ENCODE assay signal across 8 cellular contexts in the genomic region with DNA sequence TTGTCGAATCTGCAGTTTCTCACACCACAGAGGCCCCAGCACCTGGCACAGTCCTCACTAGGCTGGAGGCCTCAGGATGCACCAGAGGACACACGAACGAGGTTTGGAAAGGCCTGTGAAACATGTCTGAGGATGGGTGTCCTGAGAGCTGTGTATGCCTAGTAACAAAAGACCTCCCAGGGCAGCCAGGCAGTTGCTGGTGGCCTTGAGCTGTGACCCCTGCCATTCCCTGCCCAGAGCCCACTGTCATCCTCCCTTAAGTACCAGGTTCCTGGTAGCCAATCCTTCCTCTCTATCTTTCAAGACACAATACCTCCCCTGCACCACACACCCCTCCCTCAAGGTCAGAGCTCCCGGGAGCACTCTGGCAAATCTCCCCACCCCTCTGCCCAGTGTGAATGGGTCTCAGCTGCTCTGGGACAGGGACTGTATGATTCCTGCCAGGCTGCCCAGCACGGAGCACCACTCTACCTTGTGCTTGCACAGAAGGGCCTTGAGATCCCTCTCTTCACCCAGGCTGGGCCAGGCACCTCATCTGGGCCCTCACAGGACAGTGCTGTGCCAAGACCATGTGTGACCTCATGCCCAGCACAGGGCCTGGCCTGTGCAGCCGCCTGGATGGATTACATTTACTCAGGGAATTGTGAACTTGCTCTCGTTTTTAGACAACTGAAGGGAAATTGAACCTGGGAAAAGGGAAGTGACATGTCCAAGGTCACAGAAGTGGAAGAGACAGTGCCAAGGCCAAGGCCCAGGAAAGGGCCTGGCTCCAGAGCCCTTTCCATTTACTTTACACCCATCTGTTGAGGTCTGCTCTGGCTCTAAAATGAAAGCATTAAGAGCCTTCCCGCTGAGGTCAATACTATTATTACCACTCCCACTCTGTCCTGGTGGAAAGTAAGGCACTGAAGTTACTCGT. TPM values are rescaled to one million over a fixed set of nuclear protein-coding genes. Genes with fewer than 3 reads are reported as not detected.
DNase-seq lines count a peak whose midpoint lies in the region; ATAC-seq and TF ChIP-seq lines count a peak whose summit lies in the region.

No MANE protein-coding gene starts in this region.

- peak overlapping the region; percentile 92 for H3K27ac Mint-ChIP-seq in GM23338

- TF ChIP-seq CTCF in GM23338 (conservative IDR thresholded peaks at IDR 0.05; ENCODE audit: low read depth in 2 of 2) (no peak), fibroblast of the aortic adventitia (IDR thresholded peaks at IDR 0.05; ENCODE audit: insufficient read depth, low read length) (no peak), thyroid gland (IDR thresholded peaks at IDR 0.05) (no peak)

- 47 to 50% methylated on average over 9 of the region's 9 CpGs for WGBS in thyroid gland, 2 donors

- H3F3A ChIP-seq in GM23338 (replicated peaks; ENCODE audit: low read depth) = no peaks in the 10 kb centered on the region; the same call in 1 of the 2 replicates

- intact Hi-C loops in thyroid gland (cut with DNase I) = no loop called here

- DNase-seq in GM23338 (ENCODE audit: low spot score) (no peak), SJSA1 (ENCODE audit: low read depth in 1 of 2, low spot score in 2 of 2) (no peak), fibroblast of the aortic adventitia (ENCODE audit: low read depth) (no peak), NCI-H226 (no peak), H4 (ENCODE audit: low spot score) (no peak), thyroid gland (no peak), NCI-H2171 treated with DMSO at 0.1 percent for 48 hours (lab: John Stamatoyannopoulos, UW) (no peak)

- H3K36me3 ChIP-seq in GM23338 (ENCODE audit: insufficient read depth) = no peaks in the 10 kb centered on the region; the same call in 1 of the 2 replicates
- peaks cover 30% of the 10 kb centered on the region for H3K36me3 ChIP-seq in SJSA1
- H3K36me3 ChIP-seq in skeletal muscle satellite cell (ENCODE audit: insufficient read depth, low read length) = peaks cover 10% of the 10 kb centered on the region
- H3K36me3 ChIP-seq in thyroid gland = no peaks in the 10 kb centered on the region

- H3K9ac ChIP-seq in skeletal muscle satellite cell (ENCODE audit: low read depth, low read length) = peak overlapping the region; percentile 99

- no peak for TF ChIP-seq POLR2A in thyroid gland (IDR thresholded peaks at IDR 0.05)

- H3K4me3 ChIP-seq in GM23338 (peak overlapping the region; percentile 93), SJSA1 (peak overlapping the region; percentile 90; the same call in 1 of the 2 replicates), fibroblast of the aortic adventitia (ENCODE audit: low read depth, low read length) (peak overlapping the region; percentile 76), skeletal muscle satellite cell (ENCODE audit: low read length) (peak overlapping the region; percentile 98), thyroid gland (replicated peaks in 1 of 3) (no peak overlapping the region)

- peaks cover 46% of the 10 kb centered on the region for H3K4me1 Mint-ChIP-seq in GM23338

- no peak for ATAC-seq in GM23338

- H3K4me1 ChIP-seq in GM23338 (ENCODE audit: insufficient read depth) (peaks cover 21% of the 10 kb centered on the region), SJSA1 (replicated peaks) (peaks cover 12% of the 10 kb centered on the region), skeletal muscle satellite cell (ENCODE audit: control insufficient read depth, insufficient read depth, low read length) (peaks cover 25% of the 10 kb centered on the region), thyroid gland (peaks cover 19 to 39% of the 10 kb centered on the region in 2 donors)

- no peaks in the 10 kb centered on the region for H3K9me2 ChIP-seq in GM23338 (ENCODE audit: insufficient read depth)

- H3K79me2 ChIP-seq in GM23338 (replicated peaks; ENCODE audit: insufficient read depth) = peaks cover 63% of the 10 kb centered on the region

- H4K20me1 ChIP-seq in GM23338 (replicated peaks; ENCODE audit: insufficient read depth) = peaks cover 18% of the 10 kb centered on the region

- H3K27ac ChIP-seq in GM23338 (ENCODE audit: low read depth) (peak overlapping the region; percentile 88; the same call in 1 of the 2 replicates), SJSA1 (no peak overlapping the region), thyroid gland (peak overlapping the region in 1 of 3 donors; percentile 90)

- H3K36me3 Mint-ChIP-seq in GM23338 (ENCODE audit: low read depth) = peaks cover 15% of the 10 kb centered on the region

- no peaks in the 10 kb centered on the region for H3K9me3 ChIP-seq in SJSA1 (replicated peaks)
- no peaks in the 10 kb centered on the region for H3K9me3 ChIP-seq in skeletal muscle satellite cell (replicated peaks; ENCODE audit: low read length)
- H3K9me3 ChIP-seq in thyroid gland = no peaks in the 10 kb centered on the region

- H3K27me3 Mint-ChIP-seq in GM23338 (ENCODE audit: insufficient read depth, low read depth, poor library complexity) = peaks cover 14% of the 10 kb centered on the region

- H3K4me2 ChIP-seq in GM23338 (peak overlapping the region; percentile 97), skeletal muscle satellite cell (ENCODE audit: low read length) (peak overlapping the region; percentile 98)

- no peaks in the 10 kb centered on the region; the same call in 2 of the 3 replicates for H3K9me3 Mint-ChIP-seq in GM23338

- H3K4me3 Mint-ChIP-seq in GM23338 = peak overlapping the region; percentile 88

- no peak overlapping the region for H2AFZ ChIP-seq in GM23338

- H3K27me3 ChIP-seq in GM23338 (ENCODE audit: insufficient read depth) (no peaks in the 10 kb centered on the region), SJSA1 (replicated peaks) (no peaks in the 10 kb centered on the region), skeletal muscle satellite cell (ENCODE audit: control insufficient read depth, insufficient read depth, low read length) (no peaks in the 10 kb centered on the region), thyroid gland (no peaks in the 10 kb centered on the region)

TF ChIP-seq in GM23338, 12 proteins besides CTCF, POLR2A, EP300 and RAD21 (continues in another document):
- no peak for TF ChIP-seq STAT1 (IDR thresholded peaks at IDR 0.05; ENCODE audit: unreplicated experiment)
- TF ChIP-seq EZH2phosphoT487 (IDR thresholded peaks at IDR 0.05; ENCODE audit: unreplicated experiment) = no peak
- TF ChIP-seq NANOG (IDR thresholded peaks at IDR 0.05; ENCODE audit: borderline replicate concordance) = no peak

RNA-seq across cellular contexts. Expression of a gene that starts 2.2 kb away (rescaled TPM):
- total RNA-seq in GM23338 (2014; rRNA removed; shearing (Covaris generic)) = 35.3 and 44.6 TPM in 2 replicates
- 12.5 and 15.9 TPM in 2 replicates for polyA plus RNA-seq in GM23338 (2016; fragmentation: Nextera tagmentation; extraction: Ambion mirVana)
- 20.0 and 26.2 TPM in 2 replicates for total RNA-seq in SJSA1 (2014; rRNA removed; shearing (Covaris generic))
- total RNA-seq in fibroblast of the aortic adventitia (ENCODE audit: low replicate concordance) (8.5 and 15.9 TPM in 2 replicates), thyroid gland (10 to 100 TPM in 3 of 4 donors, 1 to 10 TPM in 1; 7.8 to 21.3 (median 14.2) TPM)
- 27.5 and 30.2 TPM in 2 replicates for total RNA-seq in skeletal muscle satellite cell (2012; rRNA removed)
- 8.6 and 12.4 TPM in 2 replicates for total RNA-seq in H4 (2014; rRNA removed; shearing (Covaris generic))

RNA-seq across cellular contexts. Expression of a gene that starts 22.2 kb away (rescaled TPM):
- total RNA-seq in GM23338 (2014; rRNA removed; shearing (Covaris generic)) = 58.5 and 60.5 TPM in 2 replicates
- polyA plus RNA-seq in GM23338 (2016; fragmentation: Nextera tagmentation; extraction: Ambion mirVana) = 23.6 and 25.1 TPM in 2 replicates
- total RNA-seq in SJSA1 (2014; rRNA removed; shearing (Covaris generic)) = 23.4 and 36.1 TPM in 2 replicates
- total RNA-seq in fibroblast of the aortic adventitia (ENCODE audit: low replicate concordance) (12.9 and 19.5 TPM in 2 replicates), thyroid gland (10 to 100 TPM; 35.1 to 53.0 (median 45.5) TPM)
- total RNA-seq in skeletal muscle satellite cell (2012; rRNA removed) = 11.9 and 15.1 TPM in 2 replicates
- 9.4 and 13.8 TPM in 2 replicates for total RNA-seq in H4 (2014; rRNA removed; shearing (Covaris generic))

RNA-seq across cellular contexts. Expression of a gene that starts 56.9 kb away (rescaled TPM):
- total RNA-seq in GM23338 (2014; rRNA removed; shearing (Covaris generic)) = not detected in 2 replicates
- polyA plus RNA-seq in GM23338 (2016; fragmentation: Nextera tagmentation; extraction: Ambion mirVana) = not detected in 2 replicates
- total RNA-seq in SJSA1 (2014; rRNA removed; shearing (Covaris generic)) = not detected in 2 replicates
- total RNA-seq in fibroblast of the aortic adventitia (ENCODE audit: low replicate concordance) = not detected in 2 replicates
- not detected in 2 replicates for total RNA-seq in skeletal muscle satellite cell (2012; rRNA removed)
- 0.35 and 0.43 TPM in 2 replicates for total RNA-seq in H4 (2014; rRNA removed; shearing (Covaris generic))
- not detected for total RNA-seq in thyroid gland

Comparison
In these comparisons a context has a peak if more than half of its experiments do, and no peak if none do; other contexts are left out.
1. H3K4me3 ChIP-seq: peak in GM23338 (single experiment), SJSA1 (single experiment), fibroblast of the aortic adventitia (single experiment) and skeletal muscle satellite cell (single experiment); none in thyroid gland (0 of 3).